8 cellular contexts compared by ENCODE assay signal in genomic region chr5:58849995-58850667, GRCh38.
DNase-seq lines count a peak whose midpoint lies in the region; ATAC-seq, FAIRE-seq and TF ChIP-seq lines count a peak whose summit lies in the region.

No MANE protein-coding gene starts in this region.

- H2BK12ac ChIP-seq in H9 (ENCODE audit: insufficient read length, low read depth, low read length): no peak overlapping the region

- no peak overlapping the region for H2BK15ac ChIP-seq in H9 (ENCODE audit: low read depth, low read length)

- H4K20me1 ChIP-seq in DND-41 (ENCODE audit: insufficient read depth, low read length) (no peaks in the 10 kb centered on the region), H9 (ENCODE audit: control insufficient read depth, insufficient read depth, insufficient read length) (no peaks in the 10 kb centered on the region), mammary epithelial cell (ENCODE audit: insufficient read depth, low read length) (no peaks in the 10 kb centered on the region)

- no peak overlapping the region for H3K56ac ChIP-seq in H9 (ENCODE audit: insufficient read length, low read depth, low read length)

- ATAC-seq in DND-41 (ENCODE audit: insufficient read depth, low read depth) (peak; percentile 42; the same call in 1 of the 3 replicates), GM19397 (IDR thresholded peaks at IDR 0.05; ENCODE audit: unreplicated experiment) (no peak)

- no peaks in the 10 kb centered on the region for H3K23me2 ChIP-seq in H9 (ENCODE audit: insufficient read length, low read depth, low read length, poor library complexity, severe bottlenecking)

- TF ChIP-seq CTCF in DND-41 (IDR thresholded peaks at IDR 0.05; ENCODE audit: borderline replicate concordance, extremely low read depth, low read length, poor library complexity, severe bottlenecking) (peak; percentile 61), H9 (conservative IDR thresholded peaks at IDR 0.05) (peak; percentile 75), mammary epithelial cell (conservative IDR thresholded peaks at IDR 0.05 in 1 of 2, IDR thresholded peaks at IDR 0.05 in 1 of 2; ENCODE audit: extremely low read depth in 1 of 2, insufficient read depth in 1 of 2, low read depth in 1 of 2, low read length in 2 of 2) (peak; percentile 24 to 57), kidney (IDR thresholded peaks at IDR 0.05; ENCODE audit: borderline replicate concordance, extremely low read depth, insufficient read depth) (peak; percentile 55), type B pancreatic cell (conservative IDR thresholded peaks at IDR 0.05) (peak; percentile 82)

- no peak overlapping the region for H3K4me2 ChIP-seq in DND-41 (ENCODE audit: insufficient read depth, low read length)
- H3K4me2 ChIP-seq in H9 (ENCODE audit: insufficient read depth, insufficient read length, low read length): no peak overlapping the region
- H3K4me2 ChIP-seq in mammary epithelial cell (ENCODE audit: insufficient read depth, low read depth, low read length): no peak overlapping the region

- H3K9ac ChIP-seq in DND-41 (ENCODE audit: low read depth, low read length) (no peak overlapping the region), H9 (ENCODE audit: extremely low read depth, insufficient read length, low read length) (no peak overlapping the region), mammary epithelial cell (ENCODE audit: insufficient read depth, low read length) (no peak overlapping the region), kidney (ENCODE audit: low read length in 2 of 2) (no peak overlapping the region)

- no peak overlapping the region for H3K4me3 ChIP-seq in DND-41 (ENCODE audit: low read depth in 1 of 2, low read length in 2 of 2)
- H3K4me3 ChIP-seq in mammary epithelial cell (replicated peaks in 1 of 3; ENCODE audit: insufficient read depth in 1 of 3, low read depth in 2 of 3, low read length in 3 of 3): no peak overlapping the region
- H3K4me3 ChIP-seq in kidney (ENCODE audit: low read length in 2 of 2): no peak overlapping the region

- H3K9me3 ChIP-seq in DND-41 (ENCODE audit: insufficient read depth, low read length, severe bottlenecking) (no peaks in the 10 kb centered on the region), H9 (ENCODE audit: control insufficient read depth, low read depth, low read length) (no peaks in the 10 kb centered on the region), mammary epithelial cell (replicated peaks; ENCODE audit: insufficient read depth, low read length) (no peaks in the 10 kb centered on the region), kidney (ENCODE audit: control insufficient read depth in 1 of 2, low read length in 2 of 2) (no peaks in the 10 kb centered on the region)

- H3K36me3 Mint-ChIP-seq in H9 (ENCODE audit: insufficient read depth in 1 of 3, low read depth in 3 of 3): no peaks in the 10 kb centered on the region
- H3K36me3 Mint-ChIP-seq in type B pancreatic cell: no peaks in the 10 kb centered on the region

- no peak overlapping the region for H3T11ph ChIP-seq in H9 (ENCODE audit: low read length)

- no peak overlapping the region for H2BK120ac ChIP-seq in H9 (ENCODE audit: low read depth, low read length, poor library complexity, severe bottlenecking)

- no peak overlapping the region for H3K14ac ChIP-seq in H9 (ENCODE audit: insufficient read depth, low read length)

- DNase-seq in DND-41 (no peak), H9 (no peak), NCI-H460 (ENCODE audit: extremely low read depth, low read depth) (peak; percentile 56), mammary epithelial cell (peak; percentile 9), kidney (no peak), type B pancreatic cell (ENCODE audit: extremely low spot score, unreplicated experiment) (no peak), NCI-H1048 (lab: John Stamatoyannopoulos, UW) (no peak)

- H3K4me1 ChIP-seq in DND-41 (ENCODE audit: insufficient read depth, low read length) (no peaks in the 10 kb centered on the region), H9 (ENCODE audit: insufficient read depth, low read length) (no peaks in the 10 kb centered on the region), mammary epithelial cell (ENCODE audit: insufficient read depth, low read length) (no peaks in the 10 kb centered on the region), kidney (ENCODE audit: control insufficient read depth in 1 of 2, insufficient read depth in 1 of 2, low read depth in 1 of 2, low read length in 2 of 2) (no peaks in the 10 kb centered on the region)

- no peak overlapping the region for H3K4ac ChIP-seq in H9 (ENCODE audit: low read depth, low read length)

- no TSS peak for BruUV-seq in mammary epithelial cell (replicated peaks; lab: Mats Ljungman, UMichigan)

- no peak overlapping the region for H3K23ac ChIP-seq in H9 (ENCODE audit: insufficient read length, low read depth, low read length)

- H3K4me1 Mint-ChIP-seq in H9 (peaks cover 5% of the 10 kb centered on the region in 2 experiments; a peak in 3 of 4 replicates), type B pancreatic cell (ENCODE audit: unreplicated experiment) (peaks cover 23% of the 10 kb centered on the region)

- H3K27me3 Mint-ChIP-seq in H9 (ENCODE audit: low read depth) (no peaks in the 10 kb centered on the region), type B pancreatic cell (no peaks in the 10 kb centered on the region)

- WGBS in H9 (ENCODE audit: extremely low coverage, insufficient read length, low lambda C conversion rate): no CpG with 5 or more reads among the region's 2 CpGs
- WGBS in mammary epithelial cell (ENCODE audit: low coverage, missing lambda C conversion rate): 59% methylated on average over 2 of the region's 2 CpGs

- H4K5ac ChIP-seq in H9 (ENCODE audit: insufficient read length, low read depth, low read length): no peak overlapping the region

- H3K18ac ChIP-seq in H9 (ENCODE audit: insufficient read length, low read depth, low read length): no peak overlapping the region

- no peak overlapping the region for H2AK5ac ChIP-seq in H9 (ENCODE audit: insufficient read length, low read length)

- no peak overlapping the region for H4K8ac ChIP-seq in H9 (replicated peaks; ENCODE audit: insufficient read length, low read depth, low read length)

- H3K27ac Mint-ChIP-seq in H9 (peak overlapping the region in 1 of 3 experiments; percentile 64; a peak in 1 of 7 replicates), type B pancreatic cell (peak overlapping the region; percentile 52)

- H3K79me2 ChIP-seq in DND-41 (ENCODE audit: insufficient read depth, low read length) (no peaks in the 10 kb centered on the region), H9 (ENCODE audit: insufficient read depth, low read length) (no peaks in the 10 kb centered on the region), mammary epithelial cell (ENCODE audit: insufficient read depth, low read length) (no peaks in the 10 kb centered on the region)

- intact Hi-C loops in mammary epithelial cell (cut with micrococcal nuclease) (loop anchor here (1.0 to 10.0 kb wide), 4 partner anchors 352 to 1555 kb away; no protein-coding TSS in a partner anchor), kidney (cut with DNase I) (loop anchor here (5.0 kb wide), 1 partner anchor 353 kb away; no protein-coding TSS in a partner anchor)

- peak; percentile 19 for FAIRE-seq in kidney (lab: Jason Lieb, UNC)

- H3K9me3 Mint-ChIP-seq in H9 (no peaks in the 10 kb centered on the region), type B pancreatic cell (no peaks in the 10 kb centered on the region)

- no peak overlapping the region for H3K4me3 Mint-ChIP-seq in H9
- H3K4me3 Mint-ChIP-seq in type B pancreatic cell: no peak overlapping the region

- H2AFZ ChIP-seq in DND-41 (ENCODE audit: low read depth, low read length) (no peak overlapping the region), H9 (ENCODE audit: low read length) (no peak overlapping the region), mammary epithelial cell (ENCODE audit: low read depth, low read length) (no peak overlapping the region)

- H4K91ac ChIP-seq in H9 (ENCODE audit: insufficient read length, low read depth, low read length): no peak overlapping the region

- H3K27me3 ChIP-seq in DND-41 (ENCODE audit: insufficient read depth, low read length, poor library complexity): no peaks in the 10 kb centered on the region
- H3K27me3 ChIP-seq in H9 (ENCODE audit: insufficient read depth, low read length): no peaks in the 10 kb centered on the region
- peaks cover 4% of the 10 kb centered on the region for H3K27me3 ChIP-seq in mammary epithelial cell (ENCODE audit: insufficient read depth, low read length)

- CTCF ChIA-PET in mammary epithelial cell (lab: Charles Lee; ENCODE audit: low non-redundant PET): no interaction called here

- no peaks in the 10 kb centered on the region for H3K79me1 ChIP-seq in H9 (ENCODE audit: insufficient read depth, low read depth, low read length, poor library complexity, severe bottlenecking)

- H3K27ac ChIP-seq in DND-41 (ENCODE audit: low read length) (no peak overlapping the region), H9 (ENCODE audit: insufficient read length, low read depth, low read length) (no peak overlapping the region), mammary epithelial cell (ENCODE audit: insufficient read depth, low read depth, low read length) (no peak overlapping the region), kidney (ENCODE audit: low read depth in 2 of 2, low read length in 2 of 2) (no peak overlapping the region)

- H2BK5ac ChIP-seq in H9 (ENCODE audit: insufficient read length, low read length): no peak overlapping the region

- dilution Hi-C loops in mammary epithelial cell (cut with HindIII; ENCODE audit: low sequenced_read_pairs): no loop called here

- no peak overlapping the region for H2BK20ac ChIP-seq in H9 (ENCODE audit: low read depth, low read length, poor library complexity, severe bottlenecking)

- H3K36me3 ChIP-seq in DND-41 (ENCODE audit: insufficient read depth, low read length) (no peaks in the 10 kb centered on the region), mammary epithelial cell (ENCODE audit: insufficient read depth, low read length) (no peaks in the 10 kb centered on the region), kidney (ENCODE audit: control insufficient read depth in 1 of 2, insufficient read depth in 2 of 2, low read length in 2 of 2) (no peaks in the 10 kb centered on the region)

- in situ Hi-C loops in mammary epithelial cell (cut with MboI; ENCODE audit: low sequenced_read_pairs in 2 of 2): loop anchor here in 1 of 2 donors (25.0 kb wide), 1 partner anchor 363 kb away; the partner anchor contains the start of gene GAPT

Comparison
In these comparisons a context has a peak if more than half of its experiments do, and no peak if none do; other contexts are left out.
1. DNase-seq: peak in NCI-H460 (single experiment) and mammary epithelial cell (single experiment); none in DND-41 (single experiment), H9 (single experiment), kidney (single experiment), type B pancreatic cell (single experiment) and NCI-H1048 (single experiment).
2. Peak in every context shown above with its lines, with median percentiles within 50 percentile points of each other: CTCF ChIP-seq.